Comparison of ENCODE assay signal across 8 cellular contexts in genomic region chr6:53300656-53301551, GRCh38. TPM values are rescaled to one million over a fixed set of nuclear protein-coding genes. Genes with fewer than 3 reads are reported as not detected.
A peak's percentile ranks its signal among the peaks of the same experiment; 100 is the strongest.
DNase-seq lines count a peak whose midpoint lies in the region; ATAC-seq, FAIRE-seq and TF ChIP-seq lines count a peak whose summit lies in the region.

No MANE protein-coding gene starts in this region.

- H3K36me3 ChIP-seq in CD4-positive, alpha-beta memory T cell (ENCODE audit: insufficient read depth, low read length): no peaks in the 10 kb centered on the region
- H3K36me3 ChIP-seq in RWPE2 (ENCODE audit: low read depth) (0 out of 2 replicates have a peak, but pooled peaks cover 7% of the 10 kb centered on the region), suprapubic skin (no peaks in the 10 kb centered on the region)

- POLR2A ChIA-PET in CD4-positive, alpha-beta memory T cell (lab: Charles Lee; ENCODE audit: partially characterized antibody): interaction anchor here (0.7 to 5.9 kb wide), 14 partner anchors 9 to 110 kb away, joined by 3 to 130 read pairs (median 6); partner anchors contain the start of gene ELOVL5

- H3K27me3 ChIP-seq in CD4-positive, alpha-beta memory T cell (ENCODE audit: insufficient read depth, low read length): no peaks in the 10 kb centered on the region
- H3K27me3 ChIP-seq in RWPE2 (ENCODE audit: insufficient read depth, poor library complexity, severe bottlenecking) (no peaks in the 10 kb centered on the region), suprapubic skin (no peaks in the 10 kb centered on the region)

- peak overlapping the region; percentile 57 to 85 (median 73) for H3K4me3 Mint-ChIP-seq in CD4-positive, alpha-beta memory T cell
- no peak overlapping the region for H3K4me3 Mint-ChIP-seq in neural crest cell

- H3K4me3 ChIP-seq in CD4-positive, alpha-beta memory T cell (ENCODE audit: low read length in 2 of 2): peak overlapping the region in 1 of 2 donors; percentile 28
- H3K4me3 ChIP-seq in RWPE2 (ENCODE audit: severe bottlenecking) (no peak overlapping the region), suprapubic skin (no peak overlapping the region)

- no peaks in the 10 kb centered on the region for H3K27me3 Mint-ChIP-seq in CD4-positive, alpha-beta memory T cell
- H3K27me3 Mint-ChIP-seq in neural crest cell (ENCODE audit: low read depth): no peaks in the 10 kb centered on the region

- DNase-seq in CD4-positive, alpha-beta memory T cell: peak; percentile 40 to 70 (median 52)
- DNase-seq in RWPE2 (ENCODE audit: low spot score) (no peak), neural crest cell (ENCODE audit: low read depth, low spot score) (no peak), suprapubic skin (ENCODE audit: low spot score in 2 of 2) (no peak), D721Med (ENCODE audit: insufficient read length, low spot score) (no peak)
- DNase-seq in effector CD4-positive, alpha-beta T cell: peak; percentile 14

- no peak for TF ChIP-seq POLR2A in suprapubic skin (IDR thresholded peaks at IDR 0.05)

- H3K4me1 Mint-ChIP-seq in CD4-positive, alpha-beta memory T cell: peaks cover 67 to 87% (median 79%) of the 10 kb centered on the region in 4 donors
- H3K4me1 Mint-ChIP-seq in neural crest cell: peaks cover 72% of the 10 kb centered on the region

- TF ChIP-seq EP300 in suprapubic skin (IDR thresholded peaks at IDR 0.05): no peak

- H3K9me3 Mint-ChIP-seq in CD4-positive, alpha-beta memory T cell: no peaks in the 10 kb centered on the region
- no peaks in the 10 kb centered on the region for H3K9me3 Mint-ChIP-seq in neural crest cell

- ATAC-seq in RWPE2 (ENCODE audit: low read depth) (no peak), HG03135 (IDR thresholded peaks at IDR 0.05; ENCODE audit: unreplicated experiment) (no peak), GM21390 (IDR thresholded peaks at IDR 0.05; ENCODE audit: unreplicated experiment) (no peak)

- TF ChIP-seq CTCF in RWPE2 (IDR thresholded peaks at IDR 0.05; ENCODE audit: poor library complexity, severe bottlenecking): no peak
- no peak for TF ChIP-seq CTCF in neural crest cell (conservative IDR thresholded peaks at IDR 0.05)
- no peak for TF ChIP-seq CTCF in suprapubic skin (IDR thresholded peaks at IDR 0.05)
- no peak for TF ChIP-seq CTCF in D721Med (IDR thresholded peaks at IDR 0.05; ENCODE audit: insufficient read depth, missing control alignments)

- FAIRE-seq in D721Med (lab: Jason Lieb, UNC): no peak

- intact Hi-C loops in CD4-positive, alpha-beta memory T cell (cut with micrococcal nuclease): no loop called here

- CTCF ChIA-PET in CD4-positive, alpha-beta memory T cell (lab: Charles Lee; ENCODE audit: partially characterized antibody): interaction anchor here (0.7 to 3.1 kb wide), 12 partner anchors 9 to 109 kb away, joined by 3 to 16 read pairs (median 4); partner anchors contain the start of gene ELOVL5

- no peaks in the 10 kb centered on the region for H3K36me3 Mint-ChIP-seq in CD4-positive, alpha-beta memory T cell
- peaks cover 4% of the 10 kb centered on the region for H3K36me3 Mint-ChIP-seq in neural crest cell (ENCODE audit: low read depth)

- H3K9me3 ChIP-seq in CD4-positive, alpha-beta memory T cell (ENCODE audit: control insufficient read depth in 1 of 2, low read length in 2 of 2): no peaks in the 10 kb centered on the region
- H3K9me3 ChIP-seq in RWPE2 (ENCODE audit: severe bottlenecking): no peaks in the 10 kb centered on the region
- H3K9me3 ChIP-seq in suprapubic skin: no peaks in the 10 kb centered on the region

- peak overlapping the region; percentile 81 to 97 (median 95) for H3K27ac Mint-ChIP-seq in CD4-positive, alpha-beta memory T cell
- peak overlapping the region; percentile 15 for H3K27ac Mint-ChIP-seq in neural crest cell (ENCODE audit: unreplicated experiment)

- 50% methylated on average over 9 of the region's 9 CpGs for WGBS in suprapubic skin

- H3K4me1 ChIP-seq in CD4-positive, alpha-beta memory T cell (ENCODE audit: insufficient read depth, low read length): peaks cover 81% of the 10 kb centered on the region
- H3K4me1 ChIP-seq in RWPE2 (ENCODE audit: insufficient read depth, poor library complexity, severe bottlenecking) (peaks cover 33% of the 10 kb centered on the region), suprapubic skin (peaks cover 34% of the 10 kb centered on the region)

- H3K27ac ChIP-seq in CD4-positive, alpha-beta memory T cell (ENCODE audit: low read depth, low read length): peak overlapping the region; percentile 47
- peak overlapping the region; percentile 98 for H3K27ac ChIP-seq in RWPE2 (ENCODE audit: poor library complexity, severe bottlenecking)
- no peak overlapping the region for H3K27ac ChIP-seq in suprapubic skin

RNA-seq across cellular contexts. Expression of gene ELOVL5, which starts 47.8 kb away (rescaled TPM):
- 100 to 1,000 TPM; 108 to 111 TPM for total RNA-seq in CD4-positive, alpha-beta memory T cell
- 100 to 1,000 TPM; 108 to 125 TPM for polyA plus RNA-seq in CD4-positive, alpha-beta memory T cell
- total RNA-seq in neural crest cell (152 and 153 TPM in 2 replicates), suprapubic skin (10 to 100 TPM; 39.7 to 84.2 (median 57.4) TPM)

Comparison
In these comparisons a context has a peak if more than half of its experiments do, and no peak if none do; other contexts are left out.
1. DNase-seq: peak in CD4-positive, alpha-beta memory T cell (5 of 5) and effector CD4-positive, alpha-beta T cell (single experiment); none in RWPE2 (single experiment), neural crest cell (single experiment), suprapubic skin (0 of 2) and D721Med (single experiment).